In the genomic region with DNA sequence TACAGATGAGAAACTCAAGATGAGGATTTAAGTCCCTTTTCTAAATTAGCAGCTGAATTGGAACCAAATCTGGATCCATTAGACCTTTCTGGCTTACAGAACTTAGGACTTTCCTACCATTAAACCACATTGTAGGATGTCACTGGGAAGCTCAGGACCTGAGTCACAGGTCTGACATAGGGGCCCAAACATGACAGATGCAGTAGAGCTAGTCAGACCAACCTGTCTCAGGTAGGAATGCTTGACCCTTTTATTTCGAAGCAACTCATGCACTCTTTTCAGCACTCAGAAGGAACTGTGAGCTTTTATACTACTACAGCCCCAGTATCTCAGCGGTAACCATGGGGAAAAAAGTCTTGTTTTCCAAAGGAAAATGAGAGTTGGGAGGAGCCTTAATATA, we compare ENCODE assay signal across 6 cellular contexts. TPM values are rescaled to one million over a fixed set of nuclear protein-coding genes. Genes with fewer than 3 reads are reported as not detected.
DNase-seq lines count a peak whose midpoint lies in the region; ATAC-seq and TF ChIP-seq lines count a peak whose summit lies in the region.

No MANE protein-coding gene starts in this region.

- peaks cover 72 to 90% (median 76%) of the 10 kb centered on the region in 10 experiments for H3K4me1 ChIP-seq in BLaER1 treated with 17β-estradiol and CSF1 and Interleukin-3, amounts not matched to agents 10 nM and 100 nM
- peaks cover 0 to 37% (median 15%) of the 10 kb centered on the region in 4 donors for H3K4me1 ChIP-seq in right lobe of liver

- no peak for TF ChIP-seq CTCF in RWPE1 (conservative IDR thresholded peaks at IDR 0.05; ENCODE audit: low read depth)
- no peak for TF ChIP-seq CTCF in right lobe of liver (IDR thresholded peaks at IDR 0.05)
- TF ChIP-seq CTCF in GM13976 (IDR thresholded peaks at IDR 0.05; ENCODE audit: borderline replicate concordance, control extremely low read depth, extremely low read depth, insufficient read depth, missing control alignments): no peak

- peak overlapping the region; percentile 28 to 97 (median 92); a peak in 19 of 20 replicates for H3K4me3 ChIP-seq in BLaER1 treated with 17β-estradiol and CSF1 and Interleukin-3, amounts not matched to agents 10 nM and 100 nM
- no peak overlapping the region for H3K4me3 ChIP-seq in right lobe of liver

- ATAC-seq in right lobe of liver (no peak), HG02678 (IDR thresholded peaks at IDR 0.05; ENCODE audit: unreplicated experiment) (no peak)

- no peaks in the 10 kb centered on the region for H3K27me3 ChIP-seq in BLaER1 treated with 17β-estradiol and CSF1 and Interleukin-3, amounts not matched to agents 10 nM and 100 nM
- H3K27me3 ChIP-seq in right lobe of liver: no peaks in the 10 kb centered on the region

- H3K9me3 ChIP-seq in BLaER1 treated with 17β-estradiol and CSF1 and Interleukin-3, amounts not matched to agents 10 nM and 100 nM (replicated peaks in 1 of 11): no peaks in the 10 kb centered on the region
- H3K9me3 ChIP-seq in right lobe of liver: no peaks in the 10 kb centered on the region

- peak overlapping the region; percentile 89 to 98 (median 96); a peak in 20 of 22 replicates for H3K9ac ChIP-seq in BLaER1 treated with 17β-estradiol and CSF1 and Interleukin-3, amounts not matched to agents 10 nM and 100 nM

- in situ Hi-C loops in GM13976 (cut with MboI; ENCODE audit: low sequenced_read_pairs, unreplicated experiment): no loop called here

- H4K20me1 ChIP-seq in BLaER1 treated with 17β-estradiol and CSF1 and Interleukin-3, amounts not matched to agents 10 nM and 100 nM: peaks cover 0 to 46% (median 15%) of the 10 kb centered on the region in 11 experiments; a peak in 12 of 22 replicates

- POLR2A ChIA-PET in RWPE1 (lab: Yijun Ruan, JAX; ENCODE audit: low non-redundant PET): interaction anchor here (1.4 kb wide), 1 partner anchor 51 kb away, joined by 4 read pairs; a partner anchor contains a TSS

- no peak for TF ChIP-seq POLR2A in right lobe of liver (IDR thresholded peaks at IDR 0.05)

- WGBS in right lobe of liver (ENCODE audit: insufficient coverage, low coverage, low lambda C conversion rate, missing lambda C conversion rate): 100% methylated on average over 2 of the region's 2 CpGs

- peaks cover 25 to 72% (median 51%) of the 10 kb centered on the region in 11 experiments for H3K36me3 ChIP-seq in BLaER1 treated with 17β-estradiol and CSF1 and Interleukin-3, amounts not matched to agents 10 nM and 100 nM
- peaks cover 0 to 13% (median 0%) of the 10 kb centered on the region in 4 donors for H3K36me3 ChIP-seq in right lobe of liver

- CTCF ChIA-PET in RWPE1 (lab: Yijun Ruan, JAX): interaction anchor here (1.0 to 1.1 kb wide), 2 partner anchors 189 to 200 kb away, joined by 4 read pairs; no protein-coding TSS in a partner anchor

- DNase-seq in RWPE1 (ENCODE audit: low spot score) (no peak), right lobe of liver (no peak), GM13976 (ENCODE audit: low spot score) (no peak), ureter (ENCODE audit: low spot score) (no peak)

- peak overlapping the region; percentile 91 to 100 (median 99) for H3K4me2 ChIP-seq in BLaER1 treated with 17β-estradiol and CSF1 and Interleukin-3, amounts not matched to agents 10 nM and 100 nM

- peak overlapping the region; percentile 47 to 100 (median 98); a peak in 21 of 22 replicates for H3K27ac ChIP-seq in BLaER1 treated with 17β-estradiol and CSF1 and Interleukin-3, amounts not matched to agents 10 nM and 100 nM
- H3K27ac ChIP-seq in RWPE1: peak overlapping the region; percentile 84
- peak overlapping the region; percentile 76 to 98 (median 84) for H3K27ac ChIP-seq in right lobe of liver

- intact Hi-C loops in right lobe of liver (cut with DNase I): no loop called here

RNA-seq across cellular contexts. Expression of a gene that starts 2.5 kb away (rescaled TPM):
- total RNA-seq in right lobe of liver (10 to 100 TPM; 11.0 to 28.8 (median 16.2) TPM), ureter (14.9 TPM)

RNA-seq across cellular contexts. Expression of a gene that starts 2.6 kb away (rescaled TPM):
- total RNA-seq in right lobe of liver: 100 to 1,000 TPM in 2 of 6 experiments, 10 to 100 TPM in 4; 64.1 to 116 (median 84.4) TPM
- 121 TPM for total RNA-seq in ureter

RNA-seq across cellular contexts. Expression of a gene that starts 10.7 kb away (rescaled TPM):
- total RNA-seq in right lobe of liver (1 to 10 TPM; 2.2 to 6.2 (median 4.9) TPM), ureter (7.8 TPM)

RNA-seq across cellular contexts. Expression of a gene that starts 50.5 kb away (rescaled TPM):
- total RNA-seq in right lobe of liver (100 to 1,000 TPM; 103 to 297 (median 160) TPM), ureter (129 TPM)

RNA-seq across cellular contexts. Expression of a gene that starts 56.8 kb away (rescaled TPM):
- total RNA-seq in right lobe of liver: 10 to 100 TPM; 29.2 to 43.1 (median 35.2) TPM
- 17.3 TPM for total RNA-seq in ureter

Comparison
In these comparisons a context has a peak if more than half of its experiments do, and no peak if none do; other contexts are left out.
1. H3K4me3 ChIP-seq: peak in BLaER1 treated with 17β-estradiol and CSF1 and Interleukin-3, amounts not matched to agents 10 nM and 100 nM (10 of 10); none in right lobe of liver (0 of 3).
2. Peak in every context shown above with its lines, with median percentiles within 50 percentile points of each other: H3K27ac ChIP-seq.